In genomic region chr16:1149101-1149636, GRCh38 we compare ENCODE assay signal across 27 cellular contexts. TPM values are rescaled to one million over a fixed set of nuclear protein-coding genes. Genes with fewer than 3 reads are reported as not detected.
"Had no signal": no experiment of that assay in that cellular context is flagged by ENCODE, and none has a peak within 500 bp of the region (broad histone marks: within the 10 kb centered on the region; RNA-seq: fewer than 3 reads in every experiment).

No MANE protein-coding gene starts in this region.

- H3K4me3 ChIP-seq: adrenal gland, breast epithelium, SK-N-MC had no signal

- H3K27ac ChIP-seq: breast epithelium, SK-N-MC, WERI-Rb-1 had no signal

- DNase-seq: activated CD4-positive, alpha-beta T cell treated with anti-CD3 and anti-CD28 coated beads for 4 hours; activated CD4-positive, alpha-beta T cell treated with anti-CD3 and anti-CD28 coated beads, Interleukin-2, amount 50 U/mL, for 4 hours; activated CD8-positive, alpha-beta memory T cell treated with anti-CD3 and anti-CD28 coated beads, Interleukin-2, amount 50 U/mL, for 48 hours; activated CD8-positive, alpha-beta T cell treated with anti-CD3 and anti-CD28 coated beads, Interleukin-2, amount 10 ng/mL, durations not matched to agents 7 days and 5 days; activated naive CD4-positive, alpha-beta T cell treated with anti-CD3 and anti-CD28 coated beads, Interleukin-2, amount 50 U/mL, for 16 hours; activated naive CD8-positive, alpha-beta T cell treated with anti-CD3 and anti-CD28 coated beads, Interleukin-2, amount 10 ng/mL, durations not matched to agents 7 days and 5 days; activated T-cell treated with anti-CD3 and anti-CD28 coated beads, Interleukin-2, amount 50 U/mL, for 1 hour; adrenal gland; anterior cingulate cortex; caudate nucleus; KBM-7; NCI-H1048; NCI-H146; NCI-H187 treated with DMSO at 0.1 percent for 48 hours; NCI-H2081 treated with DMSO at 0.1 percent for 48 hours; NCI-H526; NCI-H82; RPMI8226; T-cell; WERI-Rb-1 had no signal

- H3K9me3 ChIP-seq: adrenal gland had no signal

- H3K36me3 Mint-ChIP-seq: activated naive CD8-positive, alpha-beta T cell treated with anti-CD3 and anti-CD28 coated beads, Interleukin-2, amount 10 ng/mL, durations not matched to agents 7 days and 5 days; T-cell had no signal

- H3K9me3 Mint-ChIP-seq: activated naive CD8-positive, alpha-beta T cell treated with anti-CD3 and anti-CD28 coated beads, Interleukin-2, amount 10 ng/mL, durations not matched to agents 7 days and 5 days; T-cell had no signal

- H3K27ac Mint-ChIP-seq: activated CD8-positive, alpha-beta T cell treated with anti-CD3 and anti-CD28 coated beads, Interleukin-2, amount 10 ng/mL, durations not matched to agents 7 days and 5 days; activated naive CD8-positive, alpha-beta T cell treated with anti-CD3 and anti-CD28 coated beads, Interleukin-2, amount 10 ng/mL, durations not matched to agents 7 days and 5 days; T-cell had no signal

- H3K27me3 ChIP-seq: adrenal gland had no signal

- H3K36me3 ChIP-seq: adrenal gland, breast epithelium had no signal

- H3K4me1 Mint-ChIP-seq: activated naive CD8-positive, alpha-beta T cell treated with anti-CD3 and anti-CD28 coated beads, Interleukin-2, amount 10 ng/mL, durations not matched to agents 7 days and 5 days had no signal

- H3K27me3 Mint-ChIP-seq: T-cell had no signal

- H3K4me3 Mint-ChIP-seq: activated CD8-positive, alpha-beta T cell treated with anti-CD3 and anti-CD28 coated beads, Interleukin-2, amount 10 ng/mL, durations not matched to agents 7 days and 5 days; activated naive CD8-positive, alpha-beta T cell treated with anti-CD3 and anti-CD28 coated beads, Interleukin-2, amount 10 ng/mL, durations not matched to agents 7 days and 5 days; T-cell had no signal

RNA-seq across cellular contexts. Expression of gene CACNA1H, which starts 3.7 kb away (rescaled TPM):
- total RNA-seq: LHCN-M2, OCI-LY7 had no signal

RNA-seq across cellular contexts. Expression of gene C1QTNF8, which starts 53.1 kb away (rescaled TPM):
- total RNA-seq: activated CD8-positive, alpha-beta T cell treated with anti-CD3 and anti-CD28 coated beads, Interleukin-2, amount 10 ng/mL, durations not matched to agents 7 days and 5 days; activated naive CD8-positive, alpha-beta T cell treated with anti-CD3 and anti-CD28 coated beads, Interleukin-2, amount 10 ng/mL, durations not matched to agents 7 days and 5 days; breast epithelium; LHCN-M2; M059J; NCI-H460; OCI-LY7; T-cell; T-helper 2 cell treated with Interferon-gamma antibody and Interleukin-4, amounts not matched to agents 100 ng/mL and 5 ng/mL, for 36 hours had no signal
